ENCODE assay signal across 1 cellular context in the genomic region with DNA sequence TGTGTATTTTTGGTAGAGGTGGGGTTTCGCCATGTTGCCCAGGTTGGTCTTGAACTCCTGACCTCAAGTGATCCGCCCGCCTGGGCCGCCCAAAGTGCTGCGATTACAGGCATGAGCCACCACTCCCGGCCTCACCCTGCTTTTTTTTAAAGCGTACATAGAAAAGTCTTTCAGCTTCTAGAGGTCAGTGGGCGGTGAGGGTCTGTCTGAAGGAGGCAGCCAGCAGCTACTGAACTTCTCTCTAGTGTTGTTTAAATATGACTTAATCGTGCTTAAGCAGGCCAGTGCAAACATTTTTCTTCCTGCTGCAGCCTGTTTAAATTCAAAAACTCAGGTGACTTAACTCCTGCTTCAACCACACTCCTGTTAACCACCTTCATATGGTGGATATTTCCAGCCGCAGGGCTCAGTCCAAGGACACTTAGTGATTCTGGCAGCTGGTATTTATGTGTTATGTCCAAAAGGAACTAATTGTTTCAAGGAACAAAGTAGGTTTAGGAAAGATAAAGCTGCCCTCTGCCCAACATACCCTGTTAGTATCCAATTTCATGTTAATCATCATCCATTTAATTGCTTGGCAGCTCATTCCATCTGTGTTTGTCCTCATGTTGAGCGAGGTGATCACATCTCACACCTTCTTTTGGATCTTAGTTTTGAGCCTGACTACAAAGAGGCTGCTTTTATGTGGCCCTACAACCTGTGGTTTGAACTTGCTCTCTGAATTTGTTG.
TF ChIP-seq lines count a peak whose summit lies in the region.

No MANE protein-coding gene starts in this region.

TF ChIP-seq in WTC11, 78 proteins besides CTCF, POLR2A, EP300 and RAD21 (continued from another document):
- TF ChIP-seq FOXP4 (CRISPR knock-in tag; IDR thresholded peaks at IDR 0.05) (no peak), PRRX2 (CRISPR knock-in tag; IDR thresholded peaks at IDR 0.05) (no peak), SMAD4 (CRISPR knock-in tag; IDR thresholded peaks at IDR 0.05) (no peak)
- TF ChIP-seq, protein P1, sequence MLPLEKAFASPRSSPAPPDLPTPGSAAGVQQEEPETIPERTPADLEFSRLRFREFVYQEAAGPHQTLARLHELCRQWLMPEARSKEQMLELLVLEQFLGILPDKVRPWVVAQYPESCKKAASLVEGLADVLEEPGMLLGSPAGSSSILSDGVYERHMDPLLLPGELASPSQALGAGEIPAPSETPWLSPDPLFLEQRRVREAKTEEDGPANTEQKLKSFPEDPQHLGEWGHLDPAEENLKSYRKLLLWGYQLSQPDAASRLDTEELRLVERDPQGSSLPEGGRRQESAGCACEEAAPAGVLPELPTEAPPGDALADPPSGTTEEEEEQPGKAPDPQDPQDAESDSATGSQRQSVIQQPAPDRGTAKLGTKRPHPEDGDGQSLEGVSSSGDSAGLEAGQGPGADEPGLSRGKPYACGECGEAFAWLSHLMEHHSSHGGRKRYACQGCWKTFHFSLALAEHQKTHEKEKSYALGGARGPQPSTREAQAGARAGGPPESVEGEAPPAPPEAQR (CRISPR knock-in tag; IDR thresholded peaks at IDR 0.05): no peak
